ENCODE assay signal across 1 cellular context in the genomic region with DNA sequence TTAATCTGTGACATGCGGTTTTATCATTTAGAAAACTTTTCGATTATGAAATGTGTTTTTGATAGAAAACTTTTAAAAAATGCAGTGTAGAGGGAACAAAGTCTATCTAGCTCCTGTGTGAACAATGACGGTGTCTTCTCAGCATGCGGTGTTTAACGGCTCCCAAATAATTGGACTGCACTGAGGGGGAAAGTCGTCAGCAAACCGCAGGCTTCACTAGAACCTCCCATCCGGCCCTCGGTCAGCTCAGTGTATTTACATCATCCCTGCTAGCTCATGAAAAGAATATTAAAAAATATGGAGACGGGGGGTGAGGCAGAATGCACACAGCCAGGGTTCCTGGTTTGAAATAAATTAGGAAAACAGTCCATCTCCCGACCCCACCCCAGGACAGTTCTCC.
TF ChIP-seq lines count a peak whose summit lies in the region.

No MANE protein-coding gene starts in this region.

TF ChIP-seq in HEK293, 187 proteins besides CTCF, POLR2A, EP300 and RAD21 (continued from another document):
- TF ChIP-seq, protein P1, sequence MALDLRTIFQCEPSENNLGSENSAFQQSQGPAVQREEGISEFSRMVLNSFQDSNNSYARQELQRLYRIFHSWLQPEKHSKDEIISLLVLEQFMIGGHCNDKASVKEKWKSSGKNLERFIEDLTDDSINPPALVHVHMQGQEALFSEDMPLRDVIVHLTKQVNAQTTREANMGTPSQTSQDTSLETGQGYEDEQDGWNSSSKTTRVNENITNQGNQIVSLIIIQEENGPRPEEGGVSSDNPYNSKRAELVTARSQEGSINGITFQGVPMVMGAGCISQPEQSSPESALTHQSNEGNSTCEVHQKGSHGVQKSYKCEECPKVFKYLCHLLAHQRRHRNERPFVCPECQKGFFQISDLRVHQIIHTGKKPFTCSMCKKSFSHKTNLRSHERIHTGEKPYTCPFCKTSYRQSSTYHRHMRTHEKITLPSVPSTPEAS (tag by site-specific recombination; IDR thresholded peaks at IDR 0.05) = no peak
- no peak for TF ChIP-seq ZSCAN30 (tag by site-specific recombination; IDR thresholded peaks at IDR 0.05)
- TF ChIP-seq, protein P2, sequence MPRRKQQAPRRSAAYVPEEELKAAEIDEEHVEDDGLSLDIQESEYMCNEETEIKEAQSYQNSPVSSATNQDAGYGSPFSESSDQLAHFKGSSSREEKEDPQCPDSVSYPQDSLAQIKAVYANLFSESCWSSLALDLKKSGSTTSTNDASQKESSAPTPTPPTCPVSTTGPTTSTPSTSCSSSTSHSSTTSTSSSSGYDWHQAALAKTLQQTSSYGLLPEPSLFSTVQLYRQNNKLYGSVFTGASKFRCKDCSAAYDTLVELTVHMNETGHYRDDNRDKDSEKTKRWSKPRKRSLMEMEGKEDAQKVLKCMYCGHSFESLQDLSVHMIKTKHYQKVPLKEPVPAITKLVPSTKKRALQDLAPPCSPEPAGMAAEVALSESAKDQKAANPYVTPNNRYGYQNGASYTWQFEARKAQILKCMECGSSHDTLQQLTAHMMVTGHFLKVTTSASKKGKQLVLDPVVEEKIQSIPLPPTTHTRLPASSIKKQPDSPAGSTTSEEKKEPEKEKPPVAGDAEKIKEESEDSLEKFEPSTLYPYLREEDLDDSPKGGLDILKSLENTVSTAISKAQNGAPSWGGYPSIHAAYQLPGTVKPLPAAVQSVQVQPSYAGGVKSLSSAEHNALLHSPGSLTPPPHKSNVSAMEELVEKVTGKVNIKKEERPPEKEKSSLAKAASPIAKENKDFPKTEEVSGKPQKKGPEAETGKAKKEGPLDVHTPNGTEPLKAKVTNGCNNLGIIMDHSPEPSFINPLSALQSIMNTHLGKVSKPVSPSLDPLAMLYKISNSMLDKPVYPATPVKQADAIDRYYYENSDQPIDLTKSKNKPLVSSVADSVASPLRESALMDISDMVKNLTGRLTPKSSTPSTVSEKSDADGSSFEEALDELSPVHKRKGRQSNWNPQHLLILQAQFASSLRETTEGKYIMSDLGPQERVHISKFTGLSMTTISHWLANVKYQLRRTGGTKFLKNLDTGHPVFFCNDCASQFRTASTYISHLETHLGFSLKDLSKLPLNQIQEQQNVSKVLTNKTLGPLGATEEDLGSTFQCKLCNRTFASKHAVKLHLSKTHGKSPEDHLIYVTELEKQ (tag by site-specific recombination; IDR thresholded peaks at IDR 0.05; ENCODE audit: borderline replicate concordance) = no peak
- no peak for TF ChIP-seq ZNF785 (tag by site-specific recombination; IDR thresholded peaks at IDR 0.05)
- TF ChIP-seq OSR2 (tag by site-specific recombination; IDR thresholded peaks at IDR 0.05) = peak; percentile 96
- TF ChIP-seq ZNF707 (tag by site-specific recombination; IDR thresholded peaks at IDR 0.05) = no peak
- TF ChIP-seq ZNF10 (tag by site-specific recombination; IDR thresholded peaks at IDR 0.05) = no peak
- TF ChIP-seq ZNF544 (tag by site-specific recombination; IDR thresholded peaks at IDR 0.05) = no peak
- TF ChIP-seq ZNF837 (tag by site-specific recombination; IDR thresholded peaks at IDR 0.05) = no peak
- no peak for TF ChIP-seq GFI1B (tag by site-specific recombination; IDR thresholded peaks at IDR 0.05)
- peak; percentile 84 for TF ChIP-seq ZNF629 (tag by site-specific recombination; IDR thresholded peaks at IDR 0.05)
- no peak for TF ChIP-seq ZNF610 (tag by site-specific recombination; IDR thresholded peaks at IDR 0.05; ENCODE audit: borderline replicate concordance)
- no peak for TF ChIP-seq ZNF324 (tag by site-specific recombination; IDR thresholded peaks at IDR 0.05)
- no peak for TF ChIP-seq ZNF354C (tag by site-specific recombination; IDR thresholded peaks at IDR 0.05; ENCODE audit: borderline replicate concordance, low read depth)
- TF ChIP-seq ZNF654 (tag by site-specific recombination; IDR thresholded peaks at IDR 0.05; ENCODE audit: low read depth) = no peak
- TF ChIP-seq ZBTB48 (tag by site-specific recombination; IDR thresholded peaks at IDR 0.05) = no peak
- TF ChIP-seq SP7 (tag by site-specific recombination; IDR thresholded peaks at IDR 0.05) = peak; percentile 61
- TF ChIP-seq PRDM1 (tag by site-specific recombination; IDR thresholded peaks at IDR 0.05) = no peak
- no peak for TF ChIP-seq ZNF341 (tag by site-specific recombination; IDR thresholded peaks at IDR 0.05; ENCODE audit: low read depth)
- TF ChIP-seq ZNF184 (tag by site-specific recombination; IDR thresholded peaks at IDR 0.05) = no peak
- TF ChIP-seq BCL11A (tag by site-specific recombination; IDR thresholded peaks at IDR 0.05; ENCODE audit: low read depth) = no peak
- no peak for TF ChIP-seq SP3 (tag by site-specific recombination; IDR thresholded peaks at IDR 0.05)
- TF ChIP-seq TCF7L2 (IDR thresholded peaks at IDR 0.05; ENCODE audit: borderline replicate concordance, low read depth, low read length) = no peak
- no peak for TF ChIP-seq ZNF174 (tag by site-specific recombination; IDR thresholded peaks at IDR 0.05)
- TF ChIP-seq, protein P3, sequence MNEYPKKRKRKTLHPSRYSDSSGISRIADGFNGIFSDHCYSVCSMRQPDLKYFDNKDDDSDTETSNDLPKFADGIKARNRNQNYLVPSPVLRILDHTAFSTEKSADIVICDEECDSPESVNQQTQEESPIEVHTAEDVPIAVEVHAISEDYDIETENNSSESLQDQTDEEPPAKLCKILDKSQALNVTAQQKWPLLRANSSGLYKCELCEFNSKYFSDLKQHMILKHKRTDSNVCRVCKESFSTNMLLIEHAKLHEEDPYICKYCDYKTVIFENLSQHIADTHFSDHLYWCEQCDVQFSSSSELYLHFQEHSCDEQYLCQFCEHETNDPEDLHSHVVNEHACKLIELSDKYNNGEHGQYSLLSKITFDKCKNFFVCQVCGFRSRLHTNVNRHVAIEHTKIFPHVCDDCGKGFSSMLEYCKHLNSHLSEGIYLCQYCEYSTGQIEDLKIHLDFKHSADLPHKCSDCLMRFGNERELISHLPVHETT (tag by site-specific recombination; IDR thresholded peaks at IDR 0.05) = no peak
- TF ChIP-seq ZFP69B (tag by site-specific recombination; IDR thresholded peaks at IDR 0.05) = no peak
- TF ChIP-seq, protein P4, sequence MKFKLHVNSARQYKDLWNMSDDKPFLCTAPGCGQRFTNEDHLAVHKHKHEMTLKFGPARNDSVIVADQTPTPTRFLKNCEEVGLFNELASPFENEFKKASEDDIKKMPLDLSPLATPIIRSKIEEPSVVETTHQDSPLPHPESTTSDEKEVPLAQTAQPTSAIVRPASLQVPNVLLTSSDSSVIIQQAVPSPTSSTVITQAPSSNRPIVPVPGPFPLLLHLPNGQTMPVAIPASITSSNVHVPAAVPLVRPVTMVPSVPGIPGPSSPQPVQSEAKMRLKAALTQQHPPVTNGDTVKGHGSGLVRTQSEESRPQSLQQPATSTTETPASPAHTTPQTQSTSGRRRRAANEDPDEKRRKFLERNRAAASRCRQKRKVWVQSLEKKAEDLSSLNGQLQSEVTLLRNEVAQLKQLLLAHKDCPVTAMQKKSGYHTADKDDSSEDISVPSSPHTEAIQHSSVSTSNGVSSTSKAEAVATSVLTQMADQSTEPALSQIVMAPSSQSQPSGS (tag by site-specific recombination; IDR thresholded peaks at IDR 0.05; ENCODE audit: low read depth) = no peak
- TF ChIP-seq, protein P5, sequence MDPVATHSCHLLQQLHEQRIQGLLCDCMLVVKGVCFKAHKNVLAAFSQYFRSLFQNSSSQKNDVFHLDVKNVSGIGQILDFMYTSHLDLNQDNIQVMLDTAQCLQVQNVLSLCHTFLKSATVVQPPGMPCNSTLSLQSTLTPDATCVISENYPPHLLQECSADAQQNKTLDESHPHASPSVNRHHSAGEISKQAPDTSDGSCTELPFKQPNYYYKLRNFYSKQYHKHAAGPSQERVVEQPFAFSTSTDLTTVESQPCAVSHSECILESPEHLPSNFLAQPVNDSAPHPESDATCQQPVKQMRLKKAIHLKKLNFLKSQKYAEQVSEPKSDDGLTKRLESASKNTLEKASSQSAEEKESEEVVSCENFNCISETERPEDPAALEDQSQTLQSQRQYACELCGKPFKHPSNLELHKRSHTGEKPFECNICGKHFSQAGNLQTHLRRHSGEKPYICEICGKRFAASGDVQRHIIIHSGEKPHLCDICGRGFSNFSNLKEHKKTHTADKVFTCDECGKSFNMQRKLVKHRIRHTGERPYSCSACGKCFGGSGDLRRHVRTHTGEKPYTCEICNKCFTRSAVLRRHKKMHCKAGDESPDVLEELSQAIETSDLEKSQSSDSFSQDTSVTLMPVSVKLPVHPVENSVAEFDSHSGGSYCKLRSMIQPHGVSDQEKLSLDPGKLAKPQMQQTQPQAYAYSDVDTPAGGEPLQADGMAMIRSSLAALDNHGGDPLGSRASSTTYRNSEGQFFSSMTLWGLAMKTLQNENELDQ (tag by site-specific recombination; IDR thresholded peaks at IDR 0.05; ENCODE audit: low read depth) = no peak
- TF ChIP-seq ZNF423 (tag by site-specific recombination; IDR thresholded peaks at IDR 0.05) = no peak
- no peak for TF ChIP-seq ZNF132 (tag by site-specific recombination; IDR thresholded peaks at IDR 0.05; ENCODE audit: borderline replicate concordance)
- TF ChIP-seq, protein P6, sequence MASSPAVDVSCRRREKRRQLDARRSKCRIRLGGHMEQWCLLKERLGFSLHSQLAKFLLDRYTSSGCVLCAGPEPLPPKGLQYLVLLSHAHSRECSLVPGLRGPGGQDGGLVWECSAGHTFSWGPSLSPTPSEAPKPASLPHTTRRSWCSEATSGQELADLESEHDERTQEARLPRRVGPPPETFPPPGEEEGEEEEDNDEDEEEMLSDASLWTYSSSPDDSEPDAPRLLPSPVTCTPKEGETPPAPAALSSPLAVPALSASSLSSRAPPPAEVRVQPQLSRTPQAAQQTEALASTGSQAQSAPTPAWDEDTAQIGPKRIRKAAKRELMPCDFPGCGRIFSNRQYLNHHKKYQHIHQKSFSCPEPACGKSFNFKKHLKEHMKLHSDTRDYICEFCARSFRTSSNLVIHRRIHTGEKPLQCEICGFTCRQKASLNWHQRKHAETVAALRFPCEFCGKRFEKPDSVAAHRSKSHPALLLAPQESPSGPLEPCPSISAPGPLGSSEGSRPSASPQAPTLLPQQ (tag by site-specific recombination; IDR thresholded peaks at IDR 0.05) = no peak
- no peak for TF ChIP-seq ZNF37A (tag by site-specific recombination; IDR thresholded peaks at IDR 0.05)
- TF ChIP-seq, protein P7, sequence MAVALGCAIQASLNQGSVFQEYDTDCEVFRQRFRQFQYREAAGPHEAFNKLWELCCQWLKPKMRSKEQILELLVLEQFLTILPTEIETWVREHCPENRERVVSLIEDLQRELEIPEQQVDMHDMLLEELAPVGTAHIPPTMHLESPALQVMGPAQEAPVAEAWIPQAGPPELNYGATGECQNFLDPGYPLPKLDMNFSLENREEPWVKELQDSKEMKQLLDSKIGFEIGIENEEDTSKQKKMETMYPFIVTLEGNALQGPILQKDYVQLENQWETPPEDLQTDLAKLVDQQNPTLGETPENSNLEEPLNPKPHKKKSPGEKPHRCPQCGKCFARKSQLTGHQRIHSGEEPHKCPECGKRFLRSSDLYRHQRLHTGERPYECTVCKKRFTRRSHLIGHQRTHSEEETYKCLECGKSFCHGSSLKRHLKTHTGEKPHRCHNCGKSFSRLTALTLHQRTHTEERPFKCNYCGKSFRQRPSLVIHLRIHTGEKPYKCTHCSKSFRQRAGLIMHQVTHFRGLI (tag by site-specific recombination; IDR thresholded peaks at IDR 0.05) = no peak
- TF ChIP-seq, protein P8, sequence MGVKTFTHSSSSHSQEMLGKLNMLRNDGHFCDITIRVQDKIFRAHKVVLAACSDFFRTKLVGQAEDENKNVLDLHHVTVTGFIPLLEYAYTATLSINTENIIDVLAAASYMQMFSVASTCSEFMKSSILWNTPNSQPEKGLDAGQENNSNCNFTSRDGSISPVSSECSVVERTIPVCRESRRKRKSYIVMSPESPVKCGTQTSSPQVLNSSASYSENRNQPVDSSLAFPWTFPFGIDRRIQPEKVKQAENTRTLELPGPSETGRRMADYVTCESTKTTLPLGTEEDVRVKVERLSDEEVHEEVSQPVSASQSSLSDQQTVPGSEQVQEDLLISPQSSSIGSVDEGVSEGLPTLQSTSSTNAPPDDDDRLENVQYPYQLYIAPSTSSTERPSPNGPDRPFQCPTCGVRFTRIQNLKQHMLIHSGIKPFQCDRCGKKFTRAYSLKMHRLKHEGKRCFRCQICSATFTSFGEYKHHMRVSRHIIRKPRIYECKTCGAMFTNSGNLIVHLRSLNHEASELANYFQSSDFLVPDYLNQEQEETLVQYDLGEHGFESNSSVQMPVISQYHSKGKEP (tag by site-specific recombination; IDR thresholded peaks at IDR 0.05) = peak; percentile 51
- no peak for TF ChIP-seq ZBTB21 (tag by site-specific recombination; IDR thresholded peaks at IDR 0.05)
- TF ChIP-seq ZNF175 (tag by site-specific recombination; IDR thresholded peaks at IDR 0.05) = no peak
- peak; percentile 59 for TF ChIP-seq WT1 (tag by site-specific recombination; IDR thresholded peaks at IDR 0.05)
- TF ChIP-seq ZNF394 (tag by site-specific recombination; IDR thresholded peaks at IDR 0.05; ENCODE audit: borderline replicate concordance) = no peak
- TF ChIP-seq ZNF596 (tag by site-specific recombination; IDR thresholded peaks at IDR 0.05) = no peak
- TF ChIP-seq, protein P9, sequence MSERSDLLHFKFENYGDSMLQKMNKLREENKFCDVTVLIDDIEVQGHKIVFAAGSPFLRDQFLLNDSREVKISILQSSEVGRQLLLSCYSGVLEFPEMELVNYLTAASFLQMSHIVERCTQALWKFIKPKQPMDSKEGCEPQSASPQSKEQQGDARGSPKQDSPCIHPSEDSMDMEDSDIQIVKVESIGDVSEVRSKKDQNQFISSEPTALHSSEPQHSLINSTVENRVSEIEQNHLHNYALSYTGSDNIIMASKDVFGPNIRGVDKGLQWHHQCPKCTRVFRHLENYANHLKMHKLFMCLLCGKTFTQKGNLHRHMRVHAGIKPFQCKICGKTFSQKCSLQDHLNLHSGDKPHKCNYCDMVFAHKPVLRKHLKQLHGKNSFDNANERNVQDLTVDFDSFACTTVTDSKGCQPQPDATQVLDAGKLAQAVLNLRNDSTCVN (tag by site-specific recombination; optimal IDR thresholded peaks at IDR 0.05) = no peak
- TF ChIP-seq ZNF768 (tag by site-specific recombination; IDR thresholded peaks at IDR 0.05) = no peak
- TF ChIP-seq ZNF121 (tag by site-specific recombination; IDR thresholded peaks at IDR 0.05) = no peak
- TF ChIP-seq KLF7 (tag by site-specific recombination; IDR thresholded peaks at IDR 0.05; ENCODE audit: borderline replicate concordance) = no peak
TF ChIP-seq in HEK293: peak in this region for 12.
